8 cellular contexts compared by ENCODE assay signal in the genomic region with DNA sequence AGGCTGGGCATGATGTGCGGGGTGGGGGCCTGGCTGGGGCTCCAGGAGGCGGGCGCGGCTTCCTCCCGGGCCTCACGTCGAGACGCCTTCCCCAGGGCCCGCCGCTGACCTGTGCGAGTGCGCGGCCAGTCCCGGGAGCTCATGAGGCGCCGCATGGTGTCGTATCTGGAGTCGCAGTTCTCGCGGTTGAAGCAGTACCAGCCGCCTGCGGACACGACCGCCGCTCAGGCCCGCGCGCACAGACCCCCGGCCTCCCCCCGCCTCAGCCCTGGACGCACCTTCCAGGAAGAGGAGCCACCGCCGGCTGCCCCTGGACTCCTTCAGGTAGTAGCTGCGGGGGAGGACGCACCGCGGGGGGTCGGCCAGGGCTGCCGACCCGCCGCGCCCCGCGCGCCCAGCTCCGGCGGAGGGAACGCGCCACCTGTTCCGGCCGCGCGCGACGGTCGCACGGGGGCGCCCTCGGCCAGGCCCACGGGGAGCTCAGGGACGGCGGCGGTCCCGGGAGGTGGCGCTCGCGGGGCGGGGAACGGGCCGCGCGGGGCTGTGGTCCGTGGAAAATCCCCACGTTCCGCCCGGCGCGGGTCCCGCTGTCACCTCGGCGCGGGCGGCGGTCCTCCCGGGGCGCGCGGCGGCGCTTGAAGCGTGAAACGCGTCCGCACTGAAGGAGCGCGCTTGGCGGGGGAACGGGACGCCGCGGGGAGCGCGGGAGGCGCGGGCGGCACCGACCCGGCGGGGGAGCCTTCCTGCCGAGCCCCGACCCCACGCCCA. TPM values are rescaled to one million over a fixed set of nuclear protein-coding genes. Genes with fewer than 3 reads are reported as not detected.
DNase-seq lines count a peak whose midpoint lies in the region; ATAC-seq and TF ChIP-seq lines count a peak whose summit lies in the region.

No MANE protein-coding gene starts in this region.

- intact Hi-C loops in OCI-LY7 (cut with micrococcal nuclease; ENCODE audit: unreplicated experiment) (loop anchor here (1.0 kb wide), 2 partner anchors 62 to 195 kb away; no protein-coding TSS in a partner anchor), tibial artery (cut with DNase I; ENCODE audit: low total_unique reads) (loop anchor here (2.0 to 10.0 kb wide), 2 partner anchors 61 to 195 kb away; no protein-coding TSS in a partner anchor)
- intact Hi-C loops in activated T-helper 1 cell treated with anti-CD3 and anti-CD28 coated beads, Interleukin-12 subunit alpha, Interleukin-12 subunit beta, Interleukin-2, Interleukin-4 antibody, amounts not matched to agents 30 ng/mL and 10 ng/mL and 1 ng/mL, durations not matched to agents 14 hours and 24 hours and 36 hours (cut with micrococcal nuclease), result loop anchor here (1.0 to 2.0 kb wide), 2 partner anchors 61 to 195 kb away; no protein-coding TSS in a partner anchor

- no peaks in the 10 kb centered on the region for H3K36me3 Mint-ChIP-seq in CD4-positive, CD25-positive, alpha-beta regulatory T cell
- H3K36me3 Mint-ChIP-seq in GM23338 (ENCODE audit: low read depth) (no peaks in the 10 kb centered on the region; the same call in 2 of the 3 replicates), osteocyte (ENCODE audit: unreplicated experiment) (no peaks in the 10 kb centered on the region)
- H3K36me3 Mint-ChIP-seq in activated T-helper 1 cell treated with anti-CD3 and anti-CD28 coated beads, Interleukin-12 subunit alpha, Interleukin-12 subunit beta, Interleukin-2, Interleukin-4 antibody, amounts not matched to agents 30 ng/mL and 10 ng/mL and 1 ng/mL, durations not matched to agents 14 hours and 24 hours and 36 hours (ENCODE audit: low read depth), result no peaks in the 10 kb centered on the region

- BruUV-seq in OCI-LY7 (replicated peaks; lab: Mats Ljungman, UMichigan), result no TSS peak

- TF ChIP-seq CTCF in GM23338 (conservative IDR thresholded peaks at IDR 0.05; ENCODE audit: low read depth in 2 of 2) (peak in 1 of 2 experiments; percentile 80; a peak in 2 of 4 replicates), OCI-LY7 (conservative IDR thresholded peaks at IDR 0.05; ENCODE audit: low read length) (peak; percentile 88), foreskin keratinocyte (conservative IDR thresholded peaks at IDR 0.05) (peak; percentile 96), osteocyte (IDR thresholded peaks at IDR 0.05) (peak; percentile 89), tibial artery (IDR thresholded peaks at IDR 0.05) (peak; percentile 56 to 96)

- H3K4me2 ChIP-seq in GM23338 (peak overlapping the region; percentile 69), OCI-LY7 (ENCODE audit: low read length) (peak overlapping the region; percentile 61)

- H4K20me1 ChIP-seq in GM23338 (replicated peaks; ENCODE audit: insufficient read depth) (0 out of 2 replicates have a peak, but pooled peaks cover 6% of the 10 kb centered on the region), OCI-LY7 (ENCODE audit: insufficient read depth, low read length) (no peaks in the 10 kb centered on the region)

- H3K9me3 ChIP-seq in CD4-positive, CD25-positive, alpha-beta regulatory T cell (ENCODE audit: control insufficient read depth in 2 of 2, low read length in 2 of 2), result no peaks in the 10 kb centered on the region
- H3K9me3 ChIP-seq in OCI-LY7 (ENCODE audit: low read length), result no peaks in the 10 kb centered on the region
- no peaks in the 10 kb centered on the region for H3K9me3 ChIP-seq in tibial artery

- H3K27me3 Mint-ChIP-seq in CD4-positive, CD25-positive, alpha-beta regulatory T cell, result peaks cover 26% of the 10 kb centered on the region
- H3K27me3 Mint-ChIP-seq in GM23338 (ENCODE audit: insufficient read depth, low read depth, poor library complexity) (peaks cover 57% of the 10 kb centered on the region), osteocyte (ENCODE audit: unreplicated experiment) (peaks cover 29% of the 10 kb centered on the region)
- peaks cover 41% of the 10 kb centered on the region for H3K27me3 Mint-ChIP-seq in activated T-helper 1 cell treated with anti-CD3 and anti-CD28 coated beads, Interleukin-12 subunit alpha, Interleukin-12 subunit beta, Interleukin-2, Interleukin-4 antibody, amounts not matched to agents 30 ng/mL and 10 ng/mL and 1 ng/mL, durations not matched to agents 14 hours and 24 hours and 36 hours (ENCODE audit: insufficient read depth)

- H3K27ac Mint-ChIP-seq in CD4-positive, CD25-positive, alpha-beta regulatory T cell, result no peak overlapping the region
- H3K27ac Mint-ChIP-seq in GM23338 (no peak overlapping the region), osteocyte (ENCODE audit: unreplicated experiment) (no peak overlapping the region)
- H3K27ac Mint-ChIP-seq in activated T-helper 1 cell treated with anti-CD3 and anti-CD28 coated beads, Interleukin-12 subunit alpha, Interleukin-12 subunit beta, Interleukin-2, Interleukin-4 antibody, amounts not matched to agents 30 ng/mL and 10 ng/mL and 1 ng/mL, durations not matched to agents 14 hours and 24 hours and 36 hours, result peak overlapping the region; percentile 75

- no peaks in the 10 kb centered on the region for H3K79me2 ChIP-seq in GM23338 (replicated peaks; ENCODE audit: insufficient read depth)
- H3K79me2 ChIP-seq in OCI-LY7 (ENCODE audit: insufficient read depth, low read depth, low read length), result no peaks in the 10 kb centered on the region

- H3K9me3 Mint-ChIP-seq in CD4-positive, CD25-positive, alpha-beta regulatory T cell, result peaks cover 0 to 1% (median 0%) of the 10 kb centered on the region in 7 donors
- peaks cover 3% of the 10 kb centered on the region; the same call in 1 of the 3 replicates for H3K9me3 Mint-ChIP-seq in GM23338
- no peaks in the 10 kb centered on the region for H3K9me3 Mint-ChIP-seq in activated T-helper 1 cell treated with anti-CD3 and anti-CD28 coated beads, Interleukin-12 subunit alpha, Interleukin-12 subunit beta, Interleukin-2, Interleukin-4 antibody, amounts not matched to agents 30 ng/mL and 10 ng/mL and 1 ng/mL, durations not matched to agents 14 hours and 24 hours and 36 hours
- H3K9me3 Mint-ChIP-seq in osteocyte (ENCODE audit: unreplicated experiment), result no peaks in the 10 kb centered on the region

- H3K27ac ChIP-seq in CD4-positive, CD25-positive, alpha-beta regulatory T cell (ENCODE audit: insufficient read depth, low read length, poor library complexity, severe bottlenecking), result no peak overlapping the region
- H3K27ac ChIP-seq in GM23338 (ENCODE audit: low read depth) (no peak overlapping the region), OCI-LY7 (ENCODE audit: low read depth, low read length, poor library complexity, severe bottlenecking) (no peak overlapping the region), foreskin keratinocyte (no peak overlapping the region), tibial artery (no peak overlapping the region)

- POLR2A ChIA-PET in OCI-LY7 (lab: Charles Lee), result interaction anchor here (0.6 kb wide), 1 partner anchor 8 kb away, joined by 3 read pairs; no protein-coding TSS in a partner anchor

- H2AFZ ChIP-seq in GM23338 (no peak overlapping the region), OCI-LY7 (ENCODE audit: low read length) (peak overlapping the region; percentile 71)

- H3K36me3 ChIP-seq in CD4-positive, CD25-positive, alpha-beta regulatory T cell (ENCODE audit: control insufficient read depth, insufficient read depth, low read length), result no peaks in the 10 kb centered on the region
- no peaks in the 10 kb centered on the region for H3K36me3 ChIP-seq in GM23338 (ENCODE audit: insufficient read depth)
- no peaks in the 10 kb centered on the region for H3K36me3 ChIP-seq in OCI-LY7 (ENCODE audit: insufficient read depth, low read length)
- H3K36me3 ChIP-seq in tibial artery, result no peaks in the 10 kb centered on the region

- peaks cover 22% of the 10 kb centered on the region for H3K4me1 ChIP-seq in CD4-positive, CD25-positive, alpha-beta regulatory T cell (ENCODE audit: control insufficient read depth, insufficient read depth, low read length, poor library complexity, severe bottlenecking)
- H3K4me1 ChIP-seq in GM23338 (ENCODE audit: insufficient read depth), result peaks cover 5% of the 10 kb centered on the region; the same call in 1 of the 2 replicates
- H3K4me1 ChIP-seq in OCI-LY7 (ENCODE audit: insufficient read depth, low read length, poor library complexity, severe bottlenecking), result peaks cover 11% of the 10 kb centered on the region
- H3K4me1 ChIP-seq in foreskin keratinocyte, result no peaks in the 10 kb centered on the region
- H3K4me1 ChIP-seq in tibial artery, result peaks cover 0 to 29% (median 21%) of the 10 kb centered on the region in 4 donors

- peaks cover 12% of the 10 kb centered on the region for H3F3A ChIP-seq in GM23338 (replicated peaks; ENCODE audit: low read depth)

- peaks cover 5% of the 10 kb centered on the region for H3K27me3 ChIP-seq in CD4-positive, CD25-positive, alpha-beta regulatory T cell (ENCODE audit: control insufficient read depth, insufficient read depth, low read length)
- H3K27me3 ChIP-seq in GM23338 (ENCODE audit: insufficient read depth) (peaks cover 75% of the 10 kb centered on the region), foreskin keratinocyte (peaks cover 72% of the 10 kb centered on the region), tibial artery (peaks cover 10 to 97% of the 10 kb centered on the region in 2 donors)

- H3K4me3 ChIP-seq in CD4-positive, CD25-positive, alpha-beta regulatory T cell (ENCODE audit: low read depth, low read length), result no peak overlapping the region
- peak overlapping the region; percentile 48 for H3K4me3 ChIP-seq in GM23338
- H3K4me3 ChIP-seq in OCI-LY7 (ENCODE audit: low read depth, low read length, poor library complexity, severe bottlenecking), result peak overlapping the region; percentile 58
- H3K4me3 ChIP-seq in tibial artery, result peak overlapping the region; percentile 25 to 44

- peaks cover 0 to 13% (median 0%) of the 10 kb centered on the region in 4 donors for H3K4me1 Mint-ChIP-seq in CD4-positive, CD25-positive, alpha-beta regulatory T cell
- H3K4me1 Mint-ChIP-seq in GM23338 (no peaks in the 10 kb centered on the region; the same call in 2 of the 3 replicates), osteocyte (ENCODE audit: unreplicated experiment) (peaks cover 2% of the 10 kb centered on the region)
- H3K4me1 Mint-ChIP-seq in activated T-helper 1 cell treated with anti-CD3 and anti-CD28 coated beads, Interleukin-12 subunit alpha, Interleukin-12 subunit beta, Interleukin-2, Interleukin-4 antibody, amounts not matched to agents 30 ng/mL and 10 ng/mL and 1 ng/mL, durations not matched to agents 14 hours and 24 hours and 36 hours (ENCODE audit: low read depth), result no peaks in the 10 kb centered on the region

- peak; percentile 93 to 94 for ATAC-seq in CD4-positive, CD25-positive, alpha-beta regulatory T cell (ENCODE audit: low read depth in 2 of 2)
- peak; percentile 25 for ATAC-seq in GM23338
- ATAC-seq in foreskin keratinocyte, result peak; percentile 25

- CTCF ChIA-PET in OCI-LY7 (lab: Charles Lee; ENCODE audit: unreplicated experiment), result interaction anchor here (0.6 to 1.1 kb wide), 3 partner anchors 29 to 78 kb away, joined by 3 to 9 read pairs (median 5); a partner anchor contains a TSS

- H3K4me3 Mint-ChIP-seq in CD4-positive, CD25-positive, alpha-beta regulatory T cell, result peak overlapping the region in 3 of 4 donors; percentile 52 to 76 (median 70)
- H3K4me3 Mint-ChIP-seq in GM23338, result no peak overlapping the region
- H3K4me3 Mint-ChIP-seq in activated T-helper 1 cell treated with anti-CD3 and anti-CD28 coated beads, Interleukin-12 subunit alpha, Interleukin-12 subunit beta, Interleukin-2, Interleukin-4 antibody, amounts not matched to agents 30 ng/mL and 10 ng/mL and 1 ng/mL, durations not matched to agents 14 hours and 24 hours and 36 hours, result peak overlapping the region; percentile 61
- H3K4me3 Mint-ChIP-seq in osteocyte (ENCODE audit: unreplicated experiment), result no peak overlapping the region

- DNase-seq in CD4-positive, CD25-positive, alpha-beta regulatory T cell, result peak; percentile 67 to 85 (median 79)
- DNase-seq in GM23338 (ENCODE audit: low spot score) (peak; percentile 80), OCI-LY7 (ENCODE audit: low spot score) (peak; percentile 83), foreskin keratinocyte (no peak), osteocyte (ENCODE audit: extremely low spot score, unreplicated experiment) (peak; percentile 89), tibial artery (peak in 1 of 2 donors; percentile 46)
- peak; percentile 77 for DNase-seq in activated T-helper 1 cell treated with anti-CD3 and anti-CD28 coated beads, Interleukin-12 subunit alpha, Interleukin-12 subunit beta, Interleukin-2, Interleukin-4 antibody, amounts not matched to agents 30 ng/mL and 10 ng/mL and 1 ng/mL, durations not matched to agents 14 hours and 24 hours and 36 hours (ENCODE audit: low spot score)
- no peak for DNase-seq in NK-92 treated with Interleukin-12 subunit alpha and Interleukin-12 subunit beta, amount 100 ng/mL, for 24 hours (lab: John Stamatoyannopoulos, UW)

- H3K9me2 ChIP-seq in GM23338 (ENCODE audit: insufficient read depth) (no peaks in the 10 kb centered on the region), OCI-LY7 (ENCODE audit: insufficient read depth, low read length) (no peaks in the 10 kb centered on the region)

RNA-seq across cellular contexts. Expression of a gene that starts 1.4 kb away (rescaled TPM):
- total RNA-seq in CD4-positive, CD25-positive, alpha-beta regulatory T cell, result not detected
- under 1 TPM in 2 of 4 donors, not detected in 2; 0.09 to 0.17 TPM for polyA plus RNA-seq in CD4-positive, CD25-positive, alpha-beta regulatory T cell
- 0.66 and 1.6 TPM in 2 replicates for total RNA-seq in GM23338 (2014; rRNA removed; shearing (Covaris generic))
- polyA plus RNA-seq in GM23338 (2016; fragmentation: Nextera tagmentation; extraction: Ambion mirVana) (0.29 and 0.66 TPM in 2 replicates), foreskin keratinocyte (not detected in 2 replicates)
- total RNA-seq in OCI-LY7 (2014; rRNA removed; shearing (Covaris generic)), result 3.6 and 4.4 TPM in 2 replicates
- total RNA-seq in OCI-LY7 (2022) (0.88 and 1.9 TPM in 2 replicates), foreskin keratinocyte (not detected in 2 replicates), osteocyte (0.30 TPM in 1 of 2 replicates, not detected in the other)
- total RNA-seq in activated T-helper 1 cell treated with anti-CD3 and anti-CD28 coated beads, Interleukin-12 subunit alpha, Interleukin-12 subunit beta, Interleukin-2, Interleukin-4 antibody, amounts not matched to agents 30 ng/mL and 10 ng/mL and 1 ng/mL, durations not matched to agents 14 hours and 24 hours and 36 hours, result 1.5 and 2.4 TPM in 2 replicates

RNA-seq across cellular contexts. Expression of a gene that starts 12.5 kb away (rescaled TPM):
- total RNA-seq in CD4-positive, CD25-positive, alpha-beta regulatory T cell, result not detected
- not detected for polyA plus RNA-seq in CD4-positive, CD25-positive, alpha-beta regulatory T cell
- 0.78 and 1.7 TPM in 2 replicates for total RNA-seq in GM23338 (2014; rRNA removed; shearing (Covaris generic))
- polyA plus RNA-seq in GM23338 (2016; fragmentation: Nextera tagmentation; extraction: Ambion mirVana) (0.42 and 0.70 TPM in 2 replicates), foreskin keratinocyte (not detected in 2 replicates)
- total RNA-seq in OCI-LY7 (2014; rRNA removed; shearing (Covaris generic)), result 0.19 TPM in 1 of 2 replicates, not detected in the other
- total RNA-seq in OCI-LY7 (2022) (not detected in 2 replicates), foreskin keratinocyte (not detected in 2 replicates), osteocyte (not detected in 2 replicates)
- total RNA-seq in activated T-helper 1 cell treated with anti-CD3 and anti-CD28 coated beads, Interleukin-12 subunit alpha, Interleukin-12 subunit beta, Interleukin-2, Interleukin-4 antibody, amounts not matched to agents 30 ng/mL and 10 ng/mL and 1 ng/mL, durations not matched to agents 14 hours and 24 hours and 36 hours, result 0.08 TPM in 1 of 2 replicates, not detected in the other

RNA-seq across cellular contexts. Expression of a gene that starts 17.9 kb away (rescaled TPM):
- 41.4 TPM for total RNA-seq in CD4-positive, CD25-positive, alpha-beta regulatory T cell
- 10 to 100 TPM; 25.2 to 29.4 (median 28.2) TPM for polyA plus RNA-seq in CD4-positive, CD25-positive, alpha-beta regulatory T cell
- 40.4 and 46.9 TPM in 2 replicates for total RNA-seq in GM23338 (2014; rRNA removed; shearing (Covaris generic))
- polyA plus RNA-seq in GM23338 (2016; fragmentation: Nextera tagmentation; extraction: Ambion mirVana) (44.2 and 47.5 TPM in 2 replicates), foreskin keratinocyte (16.6 and 21.5 TPM in 2 replicates)
- total RNA-seq in OCI-LY7 (2014; rRNA removed; shearing (Covaris generic)), result 66.7 and 89.1 TPM in 2 replicates
- total RNA-seq in OCI-LY7 (2022) (77.8 and 81.8 TPM in 2 replicates), foreskin keratinocyte (16.7 and 20.2 TPM in 2 replicates), osteocyte (45.9 and 47.1 TPM in 2 replicates)
- total RNA-seq in activated T-helper 1 cell treated with anti-CD3 and anti-CD28 coated beads, Interleukin-12 subunit alpha, Interleukin-12 subunit beta, Interleukin-2, Interleukin-4 antibody, amounts not matched to agents 30 ng/mL and 10 ng/mL and 1 ng/mL, durations not matched to agents 14 hours and 24 hours and 36 hours, result 32.2 and 33.8 TPM in 2 replicates

RNA-seq across cellular contexts. Expression of a gene that starts 22.4 kb away (rescaled TPM):
- total RNA-seq in CD4-positive, CD25-positive, alpha-beta regulatory T cell, result 1.1 TPM
- polyA plus RNA-seq in CD4-positive, CD25-positive, alpha-beta regulatory T cell, result 1 to 10 TPM in 2 of 4 donors, under 1 TPM in 2; 0.54 to 2.2 (median 1.1) TPM
- total RNA-seq in GM23338 (2014; rRNA removed; shearing (Covaris generic)), result 237 and 240 TPM in 2 replicates
- polyA plus RNA-seq in GM23338 (2016; fragmentation: Nextera tagmentation; extraction: Ambion mirVana) (87.3 and 98.9 TPM in 2 replicates), foreskin keratinocyte (85.0 and 130 TPM in 2 replicates)
- 211 and 239 TPM in 2 replicates for total RNA-seq in OCI-LY7 (2014; rRNA removed; shearing (Covaris generic))
- total RNA-seq in OCI-LY7 (2022) (165 and 173 TPM in 2 replicates), foreskin keratinocyte (65.6 and 103 TPM in 2 replicates), osteocyte (123 and 128 TPM in 2 replicates)
- total RNA-seq in activated T-helper 1 cell treated with anti-CD3 and anti-CD28 coated beads, Interleukin-12 subunit alpha, Interleukin-12 subunit beta, Interleukin-2, Interleukin-4 antibody, amounts not matched to agents 30 ng/mL and 10 ng/mL and 1 ng/mL, durations not matched to agents 14 hours and 24 hours and 36 hours, result 130 and 131 TPM in 2 replicates

RNA-seq across cellular contexts. Expression of a gene that starts 32.0 kb away (rescaled TPM):
- total RNA-seq in CD4-positive, CD25-positive, alpha-beta regulatory T cell, result 14.3 TPM
- polyA plus RNA-seq in CD4-positive, CD25-positive, alpha-beta regulatory T cell, result 1 to 10 TPM; 2.2 to 3.0 (median 2.6) TPM
- 32.0 and 33.4 TPM in 2 replicates for total RNA-seq in GM23338 (2014; rRNA removed; shearing (Covaris generic))
- 17.2 and 21.7 TPM in 2 replicates for polyA plus RNA-seq in GM23338 (2016; fragmentation: Nextera tagmentation; extraction: Ambion mirVana)
- 16.9 and 22.7 TPM in 2 replicates for total RNA-seq in OCI-LY7 (2014; rRNA removed; shearing (Covaris generic))
- 30.1 and 33.6 TPM in 2 replicates for total RNA-seq in OCI-LY7 (2022)
- total RNA-seq in activated T-helper 1 cell treated with anti-CD3 and anti-CD28 coated beads, Interleukin-12 subunit alpha, Interleukin-12 subunit beta, Interleukin-2, Interleukin-4 antibody, amounts not matched to agents 30 ng/mL and 10 ng/mL and 1 ng/mL, durations not matched to agents 14 hours and 24 hours and 36 hours, result 33.8 and 35.5 TPM in 2 replicates
- 13.3 and 13.5 TPM in 2 replicates for total RNA-seq in foreskin keratinocyte
- polyA plus RNA-seq in foreskin keratinocyte, result 7.2 and 8.6 TPM in 2 replicates
- 34.7 and 35.6 TPM in 2 replicates for total RNA-seq in osteocyte

Comparison
In these comparisons a context has a peak if more than half of its experiments do, and no peak if none do; other contexts are left out.
1. ATAC-seq: peak in every context shown above with its lines; median percentile 94 in CD4-positive, CD25-positive, alpha-beta regulatory T cell; 25 in GM23338; 25 in foreskin keratinocyte.
2. DNase-seq: peak in CD4-positive, CD25-positive, alpha-beta regulatory T cell (3 of 3), GM23338 (single experiment), OCI-LY7 (single experiment), activated T-helper 1 cell treated with anti-CD3 and anti-CD28 coated beads, Interleukin-12 subunit alpha, Interleukin-12 subunit beta, Interleukin-2, Interleukin-4 antibody, amounts not matched to agents 30 ng/mL and 10 ng/mL and 1 ng/mL, durations not matched to agents 14 hours and 24 hours and 36 hours (single experiment) and osteocyte (single experiment); none in foreskin keratinocyte (0 of 2) and NK-92 treated with Interleukin-12 subunit alpha and Interleukin-12 subunit beta, amount 100 ng/mL, for 24 hours (single experiment).
3. H3K4me3 Mint-ChIP-seq: peak in CD4-positive, CD25-positive, alpha-beta regulatory T cell (3 of 4) and activated T-helper 1 cell treated with anti-CD3 and anti-CD28 coated beads, Interleukin-12 subunit alpha, Interleukin-12 subunit beta, Interleukin-2, Interleukin-4 antibody, amounts not matched to agents 30 ng/mL and 10 ng/mL and 1 ng/mL, durations not matched to agents 14 hours and 24 hours and 36 hours (single experiment); none in GM23338 (single experiment) and osteocyte (single experiment).